1 cellular context compared by ENCODE assay signal in genomic region chr4:168907119-168907698, GRCh38.
TF ChIP-seq lines count a peak whose summit lies in the region.

No MANE protein-coding gene starts in this region.

TF ChIP-seq in HCT116, 20 proteins besides CTCF, POLR2A, EP300 and RAD21 (continued from another document):
- TF ChIP-seq TCF7L2 (IDR thresholded peaks at IDR 0.05; ENCODE audit: borderline replicate concordance, extremely low read depth, insufficient read depth, insufficient read length) (no peak), SP1 (IDR thresholded peaks at IDR 0.05; ENCODE audit: low read depth) (no peak)
- TF ChIP-seq, protein P1, sequence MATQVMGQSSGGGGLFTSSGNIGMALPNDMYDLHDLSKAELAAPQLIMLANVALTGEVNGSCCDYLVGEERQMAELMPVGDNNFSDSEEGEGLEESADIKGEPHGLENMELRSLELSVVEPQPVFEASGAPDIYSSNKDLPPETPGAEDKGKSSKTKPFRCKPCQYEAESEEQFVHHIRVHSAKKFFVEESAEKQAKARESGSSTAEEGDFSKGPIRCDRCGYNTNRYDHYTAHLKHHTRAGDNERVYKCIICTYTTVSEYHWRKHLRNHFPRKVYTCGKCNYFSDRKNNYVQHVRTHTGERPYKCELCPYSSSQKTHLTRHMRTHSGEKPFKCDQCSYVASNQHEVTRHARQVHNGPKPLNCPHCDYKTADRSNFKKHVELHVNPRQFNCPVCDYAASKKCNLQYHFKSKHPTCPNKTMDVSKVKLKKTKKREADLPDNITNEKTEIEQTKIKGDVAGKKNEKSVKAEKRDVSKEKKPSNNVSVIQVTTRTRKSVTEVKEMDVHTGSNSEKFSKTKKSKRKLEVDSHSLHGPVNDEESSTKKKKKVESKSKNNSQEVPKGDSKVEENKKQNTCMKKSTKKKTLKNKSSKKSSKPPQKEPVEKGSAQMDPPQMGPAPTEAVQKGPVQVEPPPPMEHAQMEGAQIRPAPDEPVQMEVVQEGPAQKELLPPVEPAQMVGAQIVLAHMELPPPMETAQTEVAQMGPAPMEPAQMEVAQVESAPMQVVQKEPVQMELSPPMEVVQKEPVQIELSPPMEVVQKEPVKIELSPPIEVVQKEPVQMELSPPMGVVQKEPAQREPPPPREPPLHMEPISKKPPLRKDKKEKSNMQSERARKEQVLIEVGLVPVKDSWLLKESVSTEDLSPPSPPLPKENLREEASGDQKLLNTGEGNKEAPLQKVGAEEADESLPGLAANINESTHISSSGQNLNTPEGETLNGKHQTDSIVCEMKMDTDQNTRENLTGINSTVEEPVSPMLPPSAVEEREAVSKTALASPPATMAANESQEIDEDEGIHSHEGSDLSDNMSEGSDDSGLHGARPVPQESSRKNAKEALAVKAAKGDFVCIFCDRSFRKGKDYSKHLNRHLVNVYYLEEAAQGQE (IDR thresholded peaks at IDR 0.05; ENCODE audit: low read depth), result no peak
